In the genomic region with DNA sequence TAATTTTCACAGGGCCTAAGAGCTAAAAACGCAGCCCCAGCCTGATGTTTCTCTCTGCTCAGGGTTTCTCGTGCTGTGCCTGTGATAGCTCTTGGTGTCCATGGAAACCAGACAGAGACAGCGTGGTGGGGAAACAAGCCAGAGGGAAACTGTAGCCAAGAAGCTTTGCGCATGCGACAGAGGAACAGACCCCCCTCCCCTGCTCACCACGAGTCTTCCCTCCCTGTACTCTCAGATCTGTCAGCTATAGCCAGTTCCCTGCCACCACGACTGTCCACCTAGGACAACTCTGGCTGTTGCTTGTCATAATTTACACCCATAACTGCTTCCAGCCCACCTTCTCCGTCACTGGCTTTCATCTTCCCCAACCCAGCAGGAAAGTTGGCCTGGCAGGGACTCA, we compare ENCODE assay signal across 11 cellular contexts. TPM values are rescaled to one million over a fixed set of nuclear protein-coding genes. Genes with fewer than 3 reads are reported as not detected.
DNase-seq lines count a peak whose midpoint lies in the region; ATAC-seq lines count a peak whose summit lies in the region.
"Had no signal": no experiment of that assay in that cellular context is flagged by ENCODE, and none has a peak within 500 bp of the region (broad histone marks: within the 10 kb centered on the region; RNA-seq: fewer than 3 reads in every experiment).

No MANE protein-coding gene starts in this region.

- POLR2A ChIA-PET in T-cell (lab: Charles Lee), result no interaction called here

- no peak overlapping the region for H3K4me3 ChIP-seq in CD4-positive, CD25-positive, alpha-beta regulatory T cell (ENCODE audit: low read depth, low read length)
- H3K4me3 ChIP-seq in endocrine pancreas (ENCODE audit: control insufficient read depth, insufficient read depth, low read length), result peak overlapping the region; percentile 4

- H3K9ac ChIP-seq in endocrine pancreas (ENCODE audit: control insufficient read depth, insufficient read depth, low read length), result no peak overlapping the region

- H3K4me1 Mint-ChIP-seq in CD4-positive, CD25-positive, alpha-beta regulatory T cell, result peaks cover 0 to 5% (median under 1%) of the 10 kb centered on the region in 4 donors
- H3K4me1 Mint-ChIP-seq in T-cell, result no peaks in the 10 kb centered on the region
- H3K4me1 Mint-ChIP-seq: activated B cell treated with CpG ODN at 0.5 μM for 24 hours had no signal

- H3K27ac Mint-ChIP-seq in CD4-positive, CD25-positive, alpha-beta regulatory T cell, result peak overlapping the region in 2 of 3 donors; percentile 43 to 51
- H3K27ac Mint-ChIP-seq in T-cell, result no peak overlapping the region
- H3K27ac Mint-ChIP-seq: activated B cell treated with CpG ODN at 0.5 μM for 24 hours had no signal

- H3K9me3 Mint-ChIP-seq in CD4-positive, CD25-positive, alpha-beta regulatory T cell, result no peaks in the 10 kb centered on the region
- no peaks in the 10 kb centered on the region for H3K9me3 Mint-ChIP-seq in T-cell
- H3K9me3 Mint-ChIP-seq: activated B cell treated with CpG ODN at 0.5 μM for 24 hours had no signal

- no peaks in the 10 kb centered on the region for H3K4me1 ChIP-seq in CD4-positive, CD25-positive, alpha-beta regulatory T cell (ENCODE audit: control insufficient read depth, insufficient read depth, low read length, poor library complexity, severe bottlenecking)
- peaks cover 6% of the 10 kb centered on the region for H3K4me1 ChIP-seq in endocrine pancreas (ENCODE audit: control insufficient read depth, insufficient read depth, low read length)

- peaks cover 5% of the 10 kb centered on the region for H3K36me3 Mint-ChIP-seq in CD4-positive, CD25-positive, alpha-beta regulatory T cell
- peaks cover 2% of the 10 kb centered on the region for H3K36me3 Mint-ChIP-seq in T-cell

- H3K27ac ChIP-seq in CD4-positive, CD25-positive, alpha-beta regulatory T cell (ENCODE audit: insufficient read depth, low read length, poor library complexity, severe bottlenecking), result no peak overlapping the region
- H3K27ac ChIP-seq: C4-2B had no signal

- CTCF ChIA-PET in T-cell (lab: Charles Lee), result no interaction called here

- no peak for ATAC-seq in CD4-positive, CD25-positive, alpha-beta regulatory T cell (ENCODE audit: low read depth in 2 of 2)
- ATAC-seq in GM21390 (IDR thresholded peaks at IDR 0.05; ENCODE audit: unreplicated experiment) (no peak), T-cell (replicated peaks in 1 of 4) (no peak), GM21576 (IDR thresholded peaks at IDR 0.05; ENCODE audit: unreplicated experiment) (no peak)

- H3K9me3 ChIP-seq in CD4-positive, CD25-positive, alpha-beta regulatory T cell (ENCODE audit: control insufficient read depth in 2 of 2, low read length in 2 of 2), result no peaks in the 10 kb centered on the region
- no peaks in the 10 kb centered on the region for H3K9me3 ChIP-seq in endocrine pancreas (ENCODE audit: control insufficient read depth, low read length)

- H3K27me3 Mint-ChIP-seq in CD4-positive, CD25-positive, alpha-beta regulatory T cell, result peaks cover 19% of the 10 kb centered on the region
- H3K27me3 Mint-ChIP-seq in T-cell, result no peaks in the 10 kb centered on the region

- H3K27me3 ChIP-seq in CD4-positive, CD25-positive, alpha-beta regulatory T cell (ENCODE audit: control insufficient read depth, insufficient read depth, low read length), result no peaks in the 10 kb centered on the region
- no peaks in the 10 kb centered on the region for H3K27me3 ChIP-seq in endocrine pancreas (ENCODE audit: control insufficient read depth, insufficient read depth, low read length)

- H3K36me3 ChIP-seq in CD4-positive, CD25-positive, alpha-beta regulatory T cell (ENCODE audit: control insufficient read depth, insufficient read depth, low read length), result no peaks in the 10 kb centered on the region
- H3K36me3 ChIP-seq in endocrine pancreas (ENCODE audit: control insufficient read depth, insufficient read depth, low read length), result no peaks in the 10 kb centered on the region

- DNase-seq in CD4-positive, CD25-positive, alpha-beta regulatory T cell, result no peak
- DNase-seq in NCI-H2171 treated with DMSO at 0.1 percent for 48 hours (lab: John Stamatoyannopoulos, UW) (peak; percentile 64), mucosa of gallbladder (ENCODE audit: low spot score) (peak; percentile 48), SKM-1 (lab: John Stamatoyannopoulos, UW; ENCODE audit: unreplicated experiment) (no peak), T-cell (no peak)
- DNase-seq: activated B cell treated with CpG ODN at 0.5 μM for 24 hours, NCI-H1048 had no signal

- no peak overlapping the region for H3K4me3 Mint-ChIP-seq in CD4-positive, CD25-positive, alpha-beta regulatory T cell
- H3K4me3 Mint-ChIP-seq in T-cell, result no peak overlapping the region
- H3K4me3 Mint-ChIP-seq: activated B cell treated with CpG ODN at 0.5 μM for 24 hours had no signal

RNA-seq across cellular contexts. Expression of a gene that starts 13.2 kb away (rescaled TPM):
- 14.6 TPM for total RNA-seq in CD4-positive, CD25-positive, alpha-beta regulatory T cell
- polyA plus RNA-seq in CD4-positive, CD25-positive, alpha-beta regulatory T cell, result 1 to 10 TPM; 2.7 to 7.3 (median 5.4) TPM
- total RNA-seq in mucosa of gallbladder (6.1 TPM), T-cell (10 to 100 TPM; 10.0 to 15.2 (median 12.7) TPM)

RNA-seq across cellular contexts. Expression of a gene that starts 57.0 kb away (rescaled TPM):
- 0.10 TPM for total RNA-seq in CD4-positive, CD25-positive, alpha-beta regulatory T cell
- under 1 TPM in 3 of 4 donors, not detected in 1; 0.05 to 0.15 (median 0.06) TPM for polyA plus RNA-seq in CD4-positive, CD25-positive, alpha-beta regulatory T cell
- total RNA-seq in mucosa of gallbladder, result 1.8 TPM
- total RNA-seq in T-cell, result under 1 TPM in 3 of 5 donors, not detected in 2; 0.09 to 0.10 (median 0.09) TPM

Comparison
In these comparisons a context has a peak if more than half of its experiments do, and no peak if none do; other contexts are left out.
1. DNase-seq: peak in NCI-H2171 treated with DMSO at 0.1 percent for 48 hours (single experiment) and mucosa of gallbladder (single experiment); none in CD4-positive, CD25-positive, alpha-beta regulatory T cell (0 of 3), SKM-1 (single experiment) and T-cell (0 of 34).
2. H3K27ac Mint-ChIP-seq: peak in CD4-positive, CD25-positive, alpha-beta regulatory T cell (2 of 3); none in T-cell (0 of 2).